ENCODE assay signal across 8 cellular contexts in the genomic region with DNA sequence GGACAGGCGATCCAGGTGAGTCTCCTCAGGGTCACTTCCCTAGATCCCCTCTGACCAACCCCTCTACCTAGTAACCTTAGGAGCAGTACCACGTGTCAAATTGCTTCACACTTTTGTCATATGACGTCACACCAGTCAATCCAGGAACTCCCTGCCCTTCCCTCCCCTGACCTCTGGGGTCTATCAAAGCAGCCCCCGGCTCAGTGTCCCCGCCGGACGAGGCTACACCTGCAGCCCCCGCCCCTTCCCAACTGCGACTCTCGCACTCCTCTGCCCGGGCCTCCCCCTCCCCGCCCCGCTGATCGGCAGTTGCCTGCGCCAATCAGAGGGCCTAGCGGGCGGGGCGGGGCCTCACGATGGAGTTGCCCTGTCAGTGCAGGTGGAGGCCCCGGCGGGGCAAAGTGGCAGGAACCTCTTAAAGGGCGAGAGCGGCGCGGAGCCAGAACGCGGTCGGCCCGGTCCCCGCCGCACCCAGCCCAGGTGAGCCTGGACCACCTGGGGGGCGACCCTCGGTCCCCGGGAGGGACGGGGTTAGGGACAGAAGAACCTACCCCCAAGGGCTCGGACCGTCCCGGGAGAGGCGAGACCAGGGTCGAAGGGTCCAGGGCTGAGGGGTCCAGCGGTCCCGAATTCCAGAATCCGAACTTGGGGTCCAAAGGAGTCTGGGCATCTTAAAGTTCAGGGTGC. TPM values are rescaled to one million over a fixed set of nuclear protein-coding genes. Genes with fewer than 3 reads are reported as not detected.
DNase-seq lines count a peak whose midpoint lies in the region; ATAC-seq and TF ChIP-seq lines count a peak whose summit lies in the region.

No MANE protein-coding gene starts in this region.

- intact Hi-C loops in PC-9 (cut with micrococcal nuclease; ENCODE audit: unreplicated experiment): loop anchor here (1.0 to 10.0 kb wide), 2 partner anchors 85 to 258 kb away; no protein-coding TSS in a partner anchor
- intact Hi-C loops in esophagus muscularis mucosa (cut with DNase I): loop anchor here (5.0 to 10.0 kb wide), 2 partner anchors 235 to 242 kb away; a partner anchor contains a TSS

- no peaks in the 10 kb centered on the region for H3K36me3 ChIP-seq in PC-9 (ENCODE audit: low read depth)
- no peaks in the 10 kb centered on the region for H3K36me3 ChIP-seq in esophagus muscularis mucosa

- CTCF ChIA-PET in PC-9 (lab: Charles Lee): interaction anchor here (0.5 to 0.9 kb wide), 2 partner anchors 148 to 315 kb away, joined by 6 to 8 read pairs; no protein-coding TSS in a partner anchor

- H3K4me2 ChIP-seq in PC-9: peak overlapping the region; percentile 80

- H3K4me3 ChIP-seq in PC-9 (peak overlapping the region; percentile 75), esophagus muscularis mucosa (peak overlapping the region; percentile 78 to 95 (median 87))

- H4K20me1 ChIP-seq in PC-9 (ENCODE audit: insufficient read depth): no peaks in the 10 kb centered on the region

- H3F3A ChIP-seq in PC-9 (ENCODE audit: insufficient read depth, low read depth): peaks cover 4% of the 10 kb centered on the region; the same call in 1 of the 2 replicates

- POLR2A ChIA-PET in PC-9 (lab: Charles Lee; ENCODE audit: unreplicated experiment): no interaction called here

- no peak for TF ChIP-seq EP300 in esophagus muscularis mucosa (IDR thresholded peaks at IDR 0.05)

- no peaks in the 10 kb centered on the region for H3K79me2 ChIP-seq in PC-9 (ENCODE audit: low read depth)

- no peaks in the 10 kb centered on the region for H3K9me3 ChIP-seq in PC-9 (ENCODE audit: insufficient read depth, low read depth)
- no peaks in the 10 kb centered on the region for H3K9me3 ChIP-seq in esophagus muscularis mucosa

- TF ChIP-seq CTCF in PC-9 (conservative IDR thresholded peaks at IDR 0.05): no peak
- no peak for TF ChIP-seq CTCF in esophagus muscularis mucosa (IDR thresholded peaks at IDR 0.05)

- TF ChIP-seq POLR2A in esophagus muscularis mucosa (IDR thresholded peaks at IDR 0.05; ENCODE audit: low read depth): no peak

- peak; percentile 65 for ATAC-seq in GM19395 (IDR thresholded peaks at IDR 0.05; ENCODE audit: unreplicated experiment)

- DNase-seq in C1 segment of cervical spinal cord (lab: John Stamatoyannopoulos, UW) (peak in 12 of 14 donors; percentile 9 to 70 (median 56)), HuH-7 (ENCODE audit: low spot score) (peak; percentile 97), PC-9 (peak; percentile 71 to 89), esophagus muscularis mucosa (ENCODE audit: extremely low spot score) (peak; percentile 95), myocyte (ENCODE audit: low read depth) (peak; percentile 34)
- peak; percentile 95 for DNase-seq in activated T-cell treated with anti-CD3 and anti-CD28 coated beads, Interleukin-2, amount 50 U/mL, for 48 hours
- DNase-seq in stimulated activated CD8-positive, alpha-beta memory T cell treated with anti-CD3 and anti-CD28 coated beads, Interleukin-7, amount 100 ng/mL, for 4 hours (ENCODE audit: low read depth in 2 of 2): peak; percentile 73 to 85

- H3K4me1 ChIP-seq in PC-9 (replicated peaks; ENCODE audit: insufficient read depth) (peaks cover 23% of the 10 kb centered on the region), esophagus muscularis mucosa (peaks cover 19 to 63% (median 46%) of the 10 kb centered on the region in 4 donors)

- BruUV-seq in PC-9 (replicated peaks; lab: Mats Ljungman, UMichigan): no TSS peak

- peak overlapping the region; percentile 96 for H2AFZ ChIP-seq in PC-9

- H3K9me2 ChIP-seq in PC-9 (ENCODE audit: insufficient read depth): no peaks in the 10 kb centered on the region

- H3K27me3 ChIP-seq in PC-9 (ENCODE audit: insufficient read depth, low read depth) (no peaks in the 10 kb centered on the region), esophagus muscularis mucosa (no peaks in the 10 kb centered on the region)

- H3K27ac ChIP-seq in PC-9 (no peak overlapping the region; the same call in 1 of the 2 replicates), esophagus muscularis mucosa (replicated peaks in 1 of 4) (peak overlapping the region; percentile 76 to 77 (median 77))

- 4% methylated on average over 14 of the region's 43 CpGs for WGBS in esophagus muscularis mucosa

RNA-seq across cellular contexts. Expression of a gene that starts 27.5 kb away (rescaled TPM):
- total RNA-seq in PC-9 (2021): 36.0 and 42.2 TPM in 2 replicates
- 10 to 100 TPM; 18.2 to 24.6 (median 18.5) TPM for total RNA-seq in esophagus muscularis mucosa
- total RNA-seq in myocyte: 0.05 and 0.32 TPM in 2 replicates
- polyA plus RNA-seq in myocyte (2012): 0.49 TPM

Comparison
In these comparisons a context has a peak if more than half of its experiments do, and no peak if none do; other contexts are left out.
1. DNase-seq: peak in every context shown above with its lines; median percentile 97 in HuH-7; 95 in activated T-cell treated with anti-CD3 and anti-CD28 coated beads, Interleukin-2, amount 50 U/mL, for 48 hours; 95 in esophagus muscularis mucosa; 80 in PC-9; 79 in stimulated activated CD8-positive, alpha-beta memory T cell treated with anti-CD3 and anti-CD28 coated beads, Interleukin-7, amount 100 ng/mL, for 4 hours; 56 in C1 segment of cervical spinal cord; 34 in myocyte.
2. RNA of a gene that starts 27.5 kb away (total RNA-seq): 36.0 to 42.2 TPM in PC-9 and 18.2 to 24.6 TPM in esophagus muscularis mucosa; 0.05 to 0.32 TPM in myocyte; every median in the first group is over 10 times any median in the second.